Comparison of ENCODE assay signal across 8 cellular contexts in genomic region chr15:67097893-67098740, GRCh38. TPM values are rescaled to one million over a fixed set of nuclear protein-coding genes. Genes with fewer than 3 reads are reported as not detected.
DNase-seq lines count a peak whose midpoint lies in the region; ATAC-seq, FAIRE-seq and TF ChIP-seq lines count a peak whose summit lies in the region.

No MANE protein-coding gene starts in this region.

- TF ChIP-seq POLR2A in HCT116 (IDR thresholded peaks at IDR 0.05; ENCODE audit: borderline replicate concordance, extremely low read depth, insufficient read depth, insufficient read length), result no peak

- H3K36me3 ChIP-seq in HCT116 (ENCODE audit: control insufficient read depth in 1 of 2, insufficient read depth in 2 of 2, low read length in 2 of 2), result peaks cover 0 to 32% of the 10 kb centered on the region in 2 experiments; a peak in 1 of 4 replicates

- no TSS peak for BruUV-seq in HCT116 (replicated peaks; lab: Mats Ljungman, UMichigan)

- RAD21 ChIA-PET in HCT116 (lab: Charles Lee; ENCODE audit: low non-redundant PET in 1 of 2, low total read pairs in 2 of 2, uncharacterized antibody in 2 of 2, unreplicated experiment in 2 of 2), result no interaction called here

- POLR2A ChIA-PET in HCT116 (lab: Charles Lee), result no interaction called here

- peak overlapping the region; percentile 32 for H3K9ac ChIP-seq in HCT116 (ENCODE audit: low read length)

- H3K4me1 ChIP-seq in HCT116 (ENCODE audit: control insufficient read depth in 1 of 2, insufficient read depth in 2 of 2, low read length in 2 of 2), result peaks cover 50 to 84% of the 10 kb centered on the region in 2 experiments

- FAIRE-seq in D721Med (lab: Jason Lieb, UNC), result no peak

- H3K4me2 ChIP-seq in HCT116 (ENCODE audit: low read length), result peak overlapping the region; percentile 48

- DNase-seq in HCT116 (ENCODE audit: low read depth, low spot score) (no peak), fibroblast of pulmonary artery (ENCODE audit: low read depth) (peak; percentile 83), skeletal muscle cell (ENCODE audit: low read depth) (peak; percentile 91), D721Med (ENCODE audit: insufficient read length, low spot score) (no peak), SW 1271 (lab: John Stamatoyannopoulos, UW) (no peak)

- no peak for TF ChIP-seq CTCF in HCT116 (IDR thresholded peaks at IDR 0.05 in 2 of 3, conservative IDR thresholded peaks at IDR 0.05 in 1 of 3; ENCODE audit: borderline replicate concordance in 1 of 3, insufficient read depth in 1 of 3, low read depth in 2 of 3, low read length in 2 of 3)
- no peak for TF ChIP-seq CTCF in WI38 (IDR thresholded peaks at IDR 0.05; ENCODE audit: low read depth, low read length)
- no peak for TF ChIP-seq CTCF in fibroblast of pulmonary artery (IDR thresholded peaks at IDR 0.05; ENCODE audit: low read length, missing control alignments)
- no peak for TF ChIP-seq CTCF in D721Med (IDR thresholded peaks at IDR 0.05; ENCODE audit: insufficient read depth, missing control alignments)

- no peak overlapping the region for H2AFZ ChIP-seq in HCT116 (ENCODE audit: low read depth, low read length, poor library complexity, severe bottlenecking)

- no peak for TF ChIP-seq RAD21 in HCT116 (IDR thresholded peaks at IDR 0.05; ENCODE audit: low read depth)

- H3K9me3 ChIP-seq in HCT116 (ENCODE audit: control insufficient read depth in 1 of 2, insufficient read depth in 1 of 2, low read depth in 1 of 2, low read length in 2 of 2), result no peaks in the 10 kb centered on the region

- CTCF ChIA-PET in HCT116 (lab: Charles Lee), result no interaction called here

- H3K9me2 ChIP-seq in HCT116 (ENCODE audit: insufficient read depth), result no peaks in the 10 kb centered on the region

- peaks cover 98% of the 10 kb centered on the region for H3K79me2 ChIP-seq in HCT116 (ENCODE audit: insufficient read depth, low read length)

- H3K27me3 ChIP-seq in HCT116 (ENCODE audit: insufficient read depth, low read length), result no peaks in the 10 kb centered on the region

- intact Hi-C loops in HCT116 (cut with micrococcal nuclease), result no loop called here

- H3K27ac ChIP-seq in HCT116 (ENCODE audit: low read depth, low read length), result 0 out of 2 replicates have a peak overlapping the region, but pooled peaks have one; percentile 14

- H3K4me3 ChIP-seq in HCT116 (replicated peaks in 1 of 2; ENCODE audit: low read depth in 1 of 2, low read length in 2 of 2) (no peak overlapping the region), WI38 (ENCODE audit: low read depth, low read length) (peak overlapping the region; percentile 44; the same call in 1 of the 2 replicates), fibroblast of pulmonary artery (replicated peaks; ENCODE audit: low read depth, low read length) (peak overlapping the region; percentile 11), skeletal muscle cell (ENCODE audit: low read depth, low read length) (no peak overlapping the region)

- ATAC-seq in HCT116 (no peak), GM18520 (IDR thresholded peaks at IDR 0.05; ENCODE audit: unreplicated experiment) (no peak), esophagus mucosa (no peak)

- H4K20me1 ChIP-seq in HCT116 (ENCODE audit: insufficient read depth), result peaks cover 7% of the 10 kb centered on the region; the same call in 1 of the 2 replicates

TF ChIP-seq in HCT116, 20 proteins besides CTCF, POLR2A, EP300 and RAD21:
- TF ChIP-seq POLR2AphosphoS5 (IDR thresholded peaks at IDR 0.05; ENCODE audit: low read depth, low read length), result no peak
- TF ChIP-seq ELF1 (IDR thresholded peaks at IDR 0.05; ENCODE audit: borderline replicate concordance, low read depth), result no peak
- TF ChIP-seq JUND (IDR thresholded peaks at IDR 0.05), result no peak
- no peak for TF ChIP-seq EZH2phosphoT487 (IDR thresholded peaks at IDR 0.05; ENCODE audit: borderline replicate concordance)
- TF ChIP-seq ZFX (IDR thresholded peaks at IDR 0.05), result no peak
- TF ChIP-seq YY1 (IDR thresholded peaks at IDR 0.05; ENCODE audit: extremely low read depth, insufficient replicate concordance, low read depth, low read length), result no peak
- no peak for TF ChIP-seq CBX3 (IDR thresholded peaks at IDR 0.05; ENCODE audit: low read depth)
- TF ChIP-seq FOSL1 (IDR thresholded peaks at IDR 0.05; ENCODE audit: low read depth), result no peak
- no peak for TF ChIP-seq EGR1 (IDR thresholded peaks at IDR 0.05; ENCODE audit: low read depth)
- no peak for TF ChIP-seq TCF7L2 (IDR thresholded peaks at IDR 0.05; ENCODE audit: borderline replicate concordance, extremely low read depth, insufficient read depth, insufficient read length)
- TF ChIP-seq SRF (IDR thresholded peaks at IDR 0.05; ENCODE audit: low read depth), result no peak
TF ChIP-seq in HCT116: peak in this region for 0.

RNA-seq across cellular contexts. Expression of gene SMAD3, which starts 32.7 kb away (rescaled TPM):
- total RNA-seq in HCT116 (2021; ENCODE audit: unreplicated experiment) (89.2 TPM), esophagus mucosa (35.6 TPM)
- 54.4 and 57.6 TPM in 2 replicates for polyA plus RNA-seq in HCT116 (2012)

Comparison
In these comparisons a context has a peak if more than half of its experiments do, and no peak if none do; other contexts are left out.
1. DNase-seq: peak in fibroblast of pulmonary artery (single experiment) and skeletal muscle cell (single experiment); none in HCT116 (single experiment), D721Med (single experiment) and SW 1271 (0 of 2).
2. H3K4me3 ChIP-seq: peak in WI38 (single experiment) and fibroblast of pulmonary artery (single experiment); none in HCT116 (0 of 2) and skeletal muscle cell (single experiment).